Comparison of ENCODE assay signal across 1 cellular context in the genomic region with DNA sequence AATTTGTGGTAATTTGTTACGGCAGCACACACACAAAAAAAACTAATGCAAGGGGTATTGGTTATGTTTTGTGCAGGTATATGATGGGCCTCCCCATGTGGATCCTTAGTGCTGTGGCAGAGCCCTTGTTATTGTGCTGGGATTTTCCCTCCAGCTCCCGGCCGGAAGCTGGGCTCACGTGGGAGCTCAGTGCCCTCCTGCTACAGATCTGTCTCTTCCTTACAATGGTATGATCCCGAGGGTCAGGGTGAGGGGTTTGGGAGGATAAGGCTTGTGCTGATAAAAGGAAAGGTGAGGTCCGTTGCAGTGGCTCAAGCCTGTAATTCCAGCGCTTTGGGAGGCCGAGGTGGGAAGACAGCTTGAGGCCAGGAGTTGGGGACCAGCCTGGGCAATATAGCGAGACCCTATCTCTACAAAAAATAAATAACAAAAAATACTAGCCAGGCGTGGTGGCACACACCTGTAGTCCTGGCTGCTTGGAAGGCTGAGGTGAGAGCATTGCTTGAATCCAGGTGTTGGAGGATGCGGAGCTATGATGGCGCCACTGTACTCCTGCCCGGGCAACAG.
TF ChIP-seq lines count a peak whose summit lies in the region.

No MANE protein-coding gene starts in this region.

TF ChIP-seq in A549, 52 proteins besides CTCF, POLR2A, EP300 and RAD21 (continued from another document):
- TF ChIP-seq, protein P1, sequence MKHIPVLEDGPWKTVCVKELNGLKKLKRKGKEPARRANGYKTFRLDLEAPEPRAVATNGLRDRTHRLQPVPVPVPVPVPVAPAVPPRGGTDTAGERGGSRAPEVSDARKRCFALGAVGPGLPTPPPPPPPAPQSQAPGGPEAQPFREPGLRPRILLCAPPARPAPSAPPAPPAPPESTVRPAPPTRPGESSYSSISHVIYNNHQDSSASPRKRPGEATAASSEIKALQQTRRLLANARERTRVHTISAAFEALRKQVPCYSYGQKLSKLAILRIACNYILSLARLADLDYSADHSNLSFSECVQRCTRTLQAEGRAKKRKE (CRISPR knock-in tag; IDR thresholded peaks at IDR 0.05; ENCODE audit: low read depth) = no peak
- TF ChIP-seq, protein P2, sequence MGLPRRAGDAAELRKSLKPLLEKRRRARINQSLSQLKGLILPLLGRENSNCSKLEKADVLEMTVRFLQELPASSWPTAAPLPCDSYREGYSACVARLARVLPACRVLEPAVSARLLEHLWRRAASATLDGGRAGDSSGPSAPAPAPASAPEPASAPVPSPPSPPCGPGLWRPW (IDR thresholded peaks at IDR 0.05) = no peak
